8 cellular contexts compared by ENCODE assay signal in the genomic region with DNA sequence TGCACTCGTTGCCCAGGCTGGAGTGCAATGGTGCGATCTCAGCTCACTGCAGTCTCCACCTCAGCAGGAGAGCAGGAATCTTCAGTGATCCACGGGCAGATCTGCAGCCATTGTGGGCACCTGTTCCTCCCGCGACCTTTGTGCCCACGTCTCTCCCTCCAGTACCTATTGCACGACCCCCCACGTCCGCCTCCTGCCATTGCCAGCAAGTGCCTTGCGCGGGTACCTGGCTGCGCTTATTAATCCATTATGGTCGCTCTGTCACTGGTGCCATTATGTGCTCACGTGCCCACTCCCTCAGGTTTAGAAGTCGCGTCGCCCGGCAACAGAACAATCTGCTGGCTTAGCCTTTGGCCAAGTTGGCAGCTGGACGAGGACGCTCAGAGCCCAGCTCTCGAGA.
DNase-seq lines count a peak whose midpoint lies in the region; ATAC-seq and TF ChIP-seq lines count a peak whose summit lies in the region.
"Not testable (repeated sequence)": the region's sequence is repeated elsewhere in the genome, so short reads cannot be mapped to it uniquely, and the experiment has no call there.

No MANE protein-coding gene starts in this region.

- H3K4me1 ChIP-seq in upper lobe of left lung: not testable (repeated sequence)

- intact Hi-C loops in activated CD4-positive, alpha-beta T cell treated with anti-CD3 and anti-CD28 coated beads, Interleukin-2, amount 10 ng/mL, durations not matched to agents 24 days and 14 days (cut with micrococcal nuclease); head of caudate nucleus (cut with DNase I): not testable (repeated sequence)

- not testable (repeated sequence) for H3K4me3 ChIP-seq in MG63, upper lobe of left lung

- not testable (repeated sequence) for TF ChIP-seq EP300 in upper lobe of left lung (IDR thresholded peaks at IDR 0.05)

- not testable (repeated sequence) for H3K27me3 ChIP-seq in MG63, upper lobe of left lung

- H3K9me3 Mint-ChIP-seq in activated CD4-positive, alpha-beta T cell treated with anti-CD3 and anti-CD28 coated beads, Interleukin-2, amount 10 ng/mL, durations not matched to agents 24 days and 14 days; activated naive CD4-positive, alpha-beta T cell treated with anti-CD3 and anti-CD28 coated beads, Interleukin-2, amount 50 U/mL, for 72 hours; natural killer cell treated with Interleukin-12 subunit alpha and Interleukin-12 subunit beta and Interleukin-15 and Interleukin-18, amount 100 ng/mL, for 72 hours: not testable (repeated sequence)

- H3K36me3 ChIP-seq in MG63 (peaks cover 13% of the 10 kb centered on the region), upper lobe of left lung (peaks cover 0 to 33% (median 7%) of the 10 kb centered on the region in 4 donors)

- H3K36me3 Mint-ChIP-seq in activated CD4-positive, alpha-beta T cell treated with anti-CD3 and anti-CD28 coated beads, Interleukin-2, amount 10 ng/mL, durations not matched to agents 24 days and 14 days (ENCODE audit: low read depth); natural killer cell treated with Interleukin-12 subunit alpha and Interleukin-12 subunit beta and Interleukin-15 and Interleukin-18, amount 100 ng/mL, for 72 hours: not testable (repeated sequence)
- H3K36me3 Mint-ChIP-seq in activated naive CD4-positive, alpha-beta T cell treated with anti-CD3 and anti-CD28 coated beads, Interleukin-2, amount 50 U/mL, for 72 hours: peaks cover 0 to 35% of the 10 kb centered on the region in 2 donors

- peak; percentile 5 for DNase-seq in MG63
- peak; percentile 72 for DNase-seq in activated CD4-positive, alpha-beta T cell treated with anti-CD3 and anti-CD28 coated beads, Interleukin-2, amount 10 ng/mL, durations not matched to agents 24 days and 14 days
- peak in 1 of 2 donors; percentile 21 for DNase-seq in activated naive CD4-positive, alpha-beta T cell treated with anti-CD3 and anti-CD28 coated beads, Interleukin-2, amount 50 U/mL, for 72 hours (ENCODE audit: low spot score in 2 of 2)
- peak in 30 of 42 donors; percentile 7 to 65 (median 38) for DNase-seq in head of caudate nucleus
- DNase-seq in left lobe of liver (ENCODE audit: low spot score): peak; percentile 51
- peak; percentile 65 for DNase-seq in natural killer cell treated with Interleukin-12 subunit alpha and Interleukin-12 subunit beta and Interleukin-15 and Interleukin-18, amount 100 ng/mL, for 72 hours (ENCODE audit: low spot score)
- peak; percentile 7 for DNase-seq in stimulated activated CD4-positive, alpha-beta T cell treated with anti-CD3 and anti-CD28 coated beads, Interleukin-15, amount 100 ng/mL, for 24 hours
- DNase-seq in upper lobe of left lung: peak; percentile 30 to 88

- not testable (repeated sequence) for H3K27me3 Mint-ChIP-seq in activated CD4-positive, alpha-beta T cell treated with anti-CD3 and anti-CD28 coated beads, Interleukin-2, amount 10 ng/mL, durations not matched to agents 24 days and 14 days; natural killer cell treated with Interleukin-12 subunit alpha and Interleukin-12 subunit beta and Interleukin-15 and Interleukin-18, amount 100 ng/mL, for 72 hours

- WGBS in upper lobe of left lung, 2 donors: 97 to 98% methylated on average over 18 to 21 of the region's 21 CpGs

- H3K27ac Mint-ChIP-seq in activated CD4-positive, alpha-beta T cell treated with anti-CD3 and anti-CD28 coated beads, Interleukin-2, amount 10 ng/mL, durations not matched to agents 24 days and 14 days: not testable (repeated sequence)
- H3K27ac Mint-ChIP-seq in activated naive CD4-positive, alpha-beta T cell treated with anti-CD3 and anti-CD28 coated beads, Interleukin-2, amount 50 U/mL, for 72 hours: peak overlapping the region; percentile 5 to 37
- peak overlapping the region in 1 of 2 donors; percentile 18 for H3K27ac Mint-ChIP-seq in natural killer cell treated with Interleukin-12 subunit alpha and Interleukin-12 subunit beta and Interleukin-15 and Interleukin-18, amount 100 ng/mL, for 72 hours

- TF ChIP-seq POLR2A in upper lobe of left lung (IDR thresholded peaks at IDR 0.05): not testable (repeated sequence)

- H3K4me1 Mint-ChIP-seq in activated CD4-positive, alpha-beta T cell treated with anti-CD3 and anti-CD28 coated beads, Interleukin-2, amount 10 ng/mL, durations not matched to agents 24 days and 14 days: not testable (repeated sequence)
- H3K4me1 Mint-ChIP-seq in natural killer cell treated with Interleukin-12 subunit alpha and Interleukin-12 subunit beta and Interleukin-15 and Interleukin-18, amount 100 ng/mL, for 72 hours (ENCODE audit: low read depth in 2 of 2): peaks cover 20 to 33% of the 10 kb centered on the region in 2 donors

- not testable (repeated sequence) for H3K27ac ChIP-seq in upper lobe of left lung

- TF ChIP-seq CTCF in upper lobe of left lung (IDR thresholded peaks at IDR 0.05): not testable (repeated sequence)

- not testable (repeated sequence) for ATAC-seq in activated naive CD4-positive, alpha-beta T cell treated with anti-CD3 and anti-CD28 coated beads, Interleukin-2, amount 50 U/mL, for 72 hours; left lobe of liver; natural killer cell treated with Interleukin-12 subunit alpha and Interleukin-12 subunit beta and Interleukin-15 and Interleukin-18, amount 100 ng/mL, for 72 hours; upper lobe of left lung (ENCODE audit: low FRiP score in 2 of 2)

- not testable (repeated sequence) for H3K9me3 ChIP-seq in MG63, upper lobe of left lung

- H3K4me3 Mint-ChIP-seq in activated CD4-positive, alpha-beta T cell treated with anti-CD3 and anti-CD28 coated beads, Interleukin-2, amount 10 ng/mL, durations not matched to agents 24 days and 14 days; natural killer cell treated with Interleukin-12 subunit alpha and Interleukin-12 subunit beta and Interleukin-15 and Interleukin-18, amount 100 ng/mL, for 72 hours: not testable (repeated sequence)
